In genomic region chr7:66493235-66494181, GRCh38 we compare ENCODE assay signal across 7 cellular contexts.
A peak's percentile ranks its signal among the peaks of the same experiment; 100 is the strongest.
DNase-seq lines count a peak whose midpoint lies in the region; ATAC-seq and TF ChIP-seq lines count a peak whose summit lies in the region.

No MANE protein-coding gene starts in this region.

- peaks cover 11% of the 10 kb centered on the region for H3K4me1 ChIP-seq in hepatocyte (ENCODE audit: insufficient read depth)

- H3K36me3 ChIP-seq in hepatocyte (replicated peaks; ENCODE audit: insufficient read depth, low read depth): no peaks in the 10 kb centered on the region

- no peaks in the 10 kb centered on the region for H3K9me3 ChIP-seq in hepatocyte (ENCODE audit: low read depth)

- TF ChIP-seq CTCF in astrocyte of the cerebellum (IDR thresholded peaks at IDR 0.05; ENCODE audit: low read depth, low read length, missing control alignments): peak; percentile 18
- peak; percentile 10 for TF ChIP-seq CTCF in hepatocyte (IDR thresholded peaks at IDR 0.05; ENCODE audit: poor library complexity)

- peak; percentile 89 for DNase-seq in NCI-H187 treated with DMSO at 0.1 percent for 48 hours (lab: John Stamatoyannopoulos, UW)
- peak; percentile 92 for DNase-seq in T-helper 22 cell (ENCODE audit: low read depth)
- peak; percentile 94 for DNase-seq in astrocyte of the cerebellum (ENCODE audit: low read depth)
- peak; percentile 99 for DNase-seq in hepatocyte (ENCODE audit: low spot score)
- DNase-seq in retina: peak; percentile 99

- peak overlapping the region; percentile 98 for H3K27ac ChIP-seq in hepatocyte

- peak; percentile 91 for ATAC-seq in GM18499 (IDR thresholded peaks at IDR 0.05; ENCODE audit: insufficient read depth, unreplicated experiment)
- ATAC-seq in HG02943 (IDR thresholded peaks at IDR 0.05; ENCODE audit: low read depth, unreplicated experiment): peak; percentile 95

- no peaks in the 10 kb centered on the region for H4K20me1 ChIP-seq in hepatocyte (ENCODE audit: insufficient read depth, poor library complexity, severe bottlenecking)

- peak overlapping the region; percentile 65 for H2AFZ ChIP-seq in hepatocyte

- 2% methylated on average over 62 of the region's 68 CpGs for WGBS in hepatocyte (ENCODE audit: low lambda C conversion rate, missing lambda C conversion rate)

- H3K27me3 ChIP-seq in hepatocyte: no peaks in the 10 kb centered on the region

- peak overlapping the region; percentile 95 for H3K4me2 ChIP-seq in hepatocyte

- peaks cover 5% of the 10 kb centered on the region for H3K79me2 ChIP-seq in hepatocyte

- H3K4me3 ChIP-seq in astrocyte of the cerebellum (ENCODE audit: low read depth, low read length) (peak overlapping the region; percentile 68), hepatocyte (peak overlapping the region; percentile 67)

- in situ Hi-C loops in astrocyte of the cerebellum (cut with HindIII; ENCODE audit: low sequenced_read_pairs): no loop called here

- no peaks in the 10 kb centered on the region for H3K9me2 ChIP-seq in hepatocyte (replicated peaks; ENCODE audit: insufficient read depth)

Comparison
In these comparisons a context has a peak if more than half of its experiments do, and no peak if none do; other contexts are left out.
1. Peak in every context shown above with its lines: DNase-seq, ATAC-seq, H3K4me3 ChIP-seq and H3K27ac ChIP-seq.